ENCODE assay signal across 8 cellular contexts in the genomic region with DNA sequence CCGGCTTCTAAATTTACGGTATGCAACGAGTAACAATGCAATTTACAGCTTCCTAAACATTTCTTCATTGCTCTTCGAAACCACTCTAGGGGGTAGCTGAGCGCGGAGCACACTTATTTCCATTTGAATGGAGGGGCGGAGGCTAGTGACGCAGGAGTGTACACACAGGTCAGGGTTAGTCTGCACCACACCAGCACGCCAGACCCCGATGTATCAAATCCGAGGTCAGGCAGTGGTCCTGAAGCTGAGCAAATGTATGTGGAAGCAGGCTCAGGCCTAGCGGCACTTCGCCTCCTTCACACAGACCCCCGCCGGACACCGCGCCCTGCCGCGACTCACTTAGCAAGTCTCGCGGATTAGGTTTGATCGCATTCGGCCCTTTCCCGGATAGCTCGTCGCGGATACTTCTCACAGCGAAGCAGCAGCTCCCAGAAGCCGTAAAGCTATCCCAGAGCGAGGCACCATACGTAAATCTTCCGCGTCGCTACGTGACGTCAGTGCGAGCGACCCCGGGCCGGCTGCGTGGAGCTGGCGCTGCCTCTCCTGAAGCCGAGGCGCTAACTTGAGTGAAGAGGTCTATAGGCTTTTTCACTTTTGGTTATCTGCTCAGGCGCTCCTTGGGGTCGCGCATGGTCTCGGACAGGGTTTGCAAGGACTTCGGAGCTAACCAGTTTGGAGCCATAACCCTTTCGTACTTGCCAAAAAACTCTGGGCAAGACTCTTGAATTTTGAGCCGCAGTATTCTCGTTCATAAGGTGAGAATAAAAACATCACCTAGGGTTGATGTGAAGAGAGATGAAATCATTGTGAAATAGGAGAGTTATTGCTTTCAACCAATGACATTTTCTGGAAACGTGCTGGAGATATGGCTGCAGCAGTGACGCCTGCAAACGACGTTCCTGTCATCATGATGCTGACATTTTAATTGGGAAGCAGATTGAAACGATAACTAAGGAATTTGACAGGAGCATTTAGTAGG. TPM values are rescaled to one million over a fixed set of nuclear protein-coding genes. Genes with fewer than 3 reads are reported as not detected.
DNase-seq lines count a peak whose midpoint lies in the region; ATAC-seq and TF ChIP-seq lines count a peak whose summit lies in the region.

A gene with protein sequence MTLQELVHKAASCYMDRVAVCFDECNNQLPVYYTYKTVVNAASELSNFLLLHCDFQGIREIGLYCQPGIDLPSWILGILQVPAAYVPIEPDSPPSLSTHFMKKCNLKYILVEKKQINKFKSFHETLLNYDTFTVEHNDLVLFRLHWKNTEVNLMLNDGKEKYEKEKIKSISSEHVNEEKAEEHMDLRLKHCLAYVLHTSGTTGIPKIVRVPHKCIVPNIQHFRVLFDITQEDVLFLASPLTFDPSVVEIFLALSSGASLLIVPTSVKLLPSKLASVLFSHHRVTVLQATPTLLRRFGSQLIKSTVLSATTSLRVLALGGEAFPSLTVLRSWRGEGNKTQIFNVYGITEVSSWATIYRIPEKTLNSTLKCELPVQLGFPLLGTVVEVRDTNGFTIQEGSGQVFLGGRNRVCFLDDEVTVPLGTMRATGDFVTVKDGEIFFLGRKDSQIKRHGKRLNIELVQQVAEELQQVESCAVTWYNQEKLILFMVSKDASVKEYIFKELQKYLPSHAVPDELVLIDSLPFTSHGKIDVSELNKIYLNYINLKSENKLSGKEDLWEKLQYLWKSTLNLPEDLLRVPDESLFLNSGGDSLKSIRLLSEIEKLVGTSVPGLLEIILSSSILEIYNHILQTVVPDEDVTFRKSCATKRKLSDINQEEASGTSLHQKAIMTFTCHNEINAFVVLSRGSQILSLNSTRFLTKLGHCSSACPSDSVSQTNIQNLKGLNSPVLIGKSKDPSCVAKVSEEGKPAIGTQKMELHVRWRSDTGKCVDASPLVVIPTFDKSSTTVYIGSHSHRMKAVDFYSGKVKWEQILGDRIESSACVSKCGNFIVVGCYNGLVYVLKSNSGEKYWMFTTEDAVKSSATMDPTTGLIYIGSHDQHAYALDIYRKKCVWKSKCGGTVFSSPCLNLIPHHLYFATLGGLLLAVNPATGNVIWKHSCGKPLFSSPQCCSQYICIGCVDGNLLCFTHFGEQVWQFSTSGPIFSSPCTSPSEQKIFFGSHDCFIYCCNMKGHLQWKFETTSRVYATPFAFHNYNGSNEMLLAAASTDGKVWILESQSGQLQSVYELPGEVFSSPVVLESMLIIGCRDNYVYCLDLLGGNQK (minus strand): TSS at position 469 of the 979 bp plus-strand sequence. CDS start 3,192 bp downstream, outside the sequence.

- intact Hi-C loops in Panc1 (cut with micrococcal nuclease; ENCODE audit: unreplicated experiment) (no loop called here), esophagus muscularis mucosa (cut with DNase I) (loop anchor here (5.0 kb wide), 1 partner anchor 50 kb away; a partner anchor contains a TSS)

- H3K27ac ChIP-seq in Panc1 (ENCODE audit: low read length): peak within 1 kb of the TSS; percentile 87
- peak within 1 kb of the TSS; percentile 89 to 96 (median 92) for H3K27ac ChIP-seq in esophagus muscularis mucosa (replicated peaks in 1 of 4)
- peak within 1 kb of the TSS; percentile 97 for H3K27ac ChIP-seq in muscle layer of duodenum (ENCODE audit: low read length)

- DNase-seq in DMS53 (lab: John Stamatoyannopoulos, UW) (peak; percentile 96), KG1 (lab: John Stamatoyannopoulos, UW) (peak; percentile 97), Panc1 (ENCODE audit: low read depth, low spot score) (peak; percentile 87), esophagus muscularis mucosa (ENCODE audit: extremely low spot score) (peak; percentile 97)
- DNase-seq in activated T-cell treated with anti-CD3 and anti-CD28 coated beads, Interleukin-2, amount 50 U/mL, for 48 hours: peak; percentile 97 to 98
- peak; percentile 88 to 91 for DNase-seq in stimulated activated CD8-positive, alpha-beta memory T cell treated with anti-CD3 and anti-CD28 coated beads, Interleukin-7, amount 100 ng/mL, for 4 hours (ENCODE audit: low read depth in 2 of 2)

- H3K4me3 ChIP-seq in Panc1 (ENCODE audit: low read depth in 2 of 2, low read length in 2 of 2) (peak within 1 kb of the TSS; percentile 85 to 91), esophagus muscularis mucosa (peak within 1 kb of the TSS; percentile 73 to 78 (median 76)), muscle layer of duodenum (ENCODE audit: low read depth in 1 of 2, low read length in 2 of 2) (peak within 1 kb of the TSS; percentile 66 to 90)

- no peak for TF ChIP-seq CTCF in Panc1 (IDR thresholded peaks at IDR 0.05)
- no peak for TF ChIP-seq CTCF in esophagus muscularis mucosa (IDR thresholded peaks at IDR 0.05)

- in situ Hi-C loops in Panc1 (cut with HindIII; ENCODE audit: low pct_unique_long_range_greater_than_20kb, low sequenced_read_pairs): no loop called here

- no peaks in the 10 kb centered on the region for H3K9me3 ChIP-seq in Panc1 (ENCODE audit: control insufficient read depth, insufficient read depth, low read depth, low read length)
- H3K9me3 ChIP-seq in esophagus muscularis mucosa: no peaks in the 10 kb centered on the region
- no peaks in the 10 kb centered on the region for H3K9me3 ChIP-seq in muscle layer of duodenum (ENCODE audit: control insufficient read depth in 1 of 2, low read length in 2 of 2)

- WGBS in esophagus muscularis mucosa: 0% methylated on average over 26 of the region's 57 CpGs

- ATAC-seq in GM21723 (IDR thresholded peaks at IDR 0.05; ENCODE audit: unreplicated experiment) (peak; percentile 97), Panc1 (peak; percentile 96)

- no peaks in the 10 kb centered on the region for H3K27me3 ChIP-seq in Panc1 (ENCODE audit: control insufficient read depth, insufficient read depth, low read length)
- H3K27me3 ChIP-seq in esophagus muscularis mucosa: no peaks in the 10 kb centered on the region
- H3K27me3 ChIP-seq in muscle layer of duodenum (ENCODE audit: low read depth, low read length): no peaks in the 10 kb centered on the region

- H3K4me1 ChIP-seq in Panc1 (ENCODE audit: control insufficient read depth, insufficient read depth, low read length): peaks cover 8% of the 10 kb centered on the region
- H3K4me1 ChIP-seq in esophagus muscularis mucosa: peaks cover 18 to 35% (median 26%) of the 10 kb centered on the region in 4 donors
- H3K4me1 ChIP-seq in muscle layer of duodenum (ENCODE audit: control insufficient read depth in 1 of 2, insufficient read depth in 2 of 2, low read length in 2 of 2): peaks cover 6 to 20% of the 10 kb centered on the region in 2 donors

- POLR2A ChIA-PET in Panc1 (lab: Charles Lee): interaction anchor here (0.5 to 0.7 kb wide), 3 partner anchors 438 to 587 kb away, joined by 3 to 5 read pairs (median 3); a partner anchor contains a TSS

- CTCF ChIA-PET in Panc1 (lab: Charles Lee): no interaction called here

- TF ChIP-seq POLR2A in esophagus muscularis mucosa (IDR thresholded peaks at IDR 0.05; ENCODE audit: low read depth): peak; percentile 70

- TSS peak; percentile 86 for BruUV-seq in Panc1 (replicated peaks; lab: Mats Ljungman, UMichigan)

- H3K36me3 ChIP-seq in Panc1 (ENCODE audit: control insufficient read depth, insufficient read depth, low read length) (peaks cover 3% of the 10 kb centered on the region), esophagus muscularis mucosa (peaks cover 0 to 5% (median under 1%) of the 10 kb centered on the region in 4 donors), muscle layer of duodenum (ENCODE audit: control insufficient read depth in 1 of 2, insufficient read depth in 2 of 2, low read length in 2 of 2) (peaks cover 0 to 10% of the 10 kb centered on the region in 2 donors)

- TF ChIP-seq EP300 in esophagus muscularis mucosa (IDR thresholded peaks at IDR 0.05): no peak

RNA-seq across cellular contexts. Expression of the gene that starts here (rescaled TPM):
- 5.4 TPM for total RNA-seq in Panc1 (2021; ENCODE audit: unreplicated experiment)
- polyA plus RNA-seq in Panc1 (2012; ENCODE audit: insufficient read length): 2.4 TPM
- total RNA-seq in esophagus muscularis mucosa: 1 to 10 TPM; 5.2 to 9.3 (median 6.3) TPM

Comparison
In these comparisons a context has a peak if more than half of its experiments do, and no peak if none do; other contexts are left out.
1. Peak in every context shown above with its lines: DNase-seq, ATAC-seq, H3K4me3 ChIP-seq and H3K27ac ChIP-seq.